Comparison of ENCODE assay signal across 24 cellular contexts in the genomic region with DNA sequence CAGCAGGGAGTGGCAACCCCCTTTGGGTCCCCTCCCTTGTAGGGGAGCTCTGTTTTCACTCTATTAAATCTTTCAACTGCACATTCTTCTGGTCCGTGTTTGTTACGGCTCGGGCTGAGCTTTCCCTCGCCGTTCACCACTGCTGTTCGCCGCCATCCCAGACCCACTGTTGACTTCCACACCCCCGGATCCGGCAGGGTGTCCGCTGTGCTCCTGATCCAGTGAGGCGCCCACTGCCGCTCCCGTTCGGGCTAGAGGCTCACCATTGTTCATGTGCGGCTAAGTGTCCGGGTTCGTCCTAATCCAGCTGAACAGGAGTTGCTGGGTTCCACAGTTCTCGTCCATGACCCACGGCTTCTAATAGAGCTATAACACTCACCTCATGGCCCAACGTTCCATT.
DNase-seq lines count a peak whose midpoint lies in the region; ATAC-seq and TF ChIP-seq lines count a peak whose summit lies in the region.
"Had no signal": no experiment of that assay in that cellular context is flagged by ENCODE, and none has a peak within 500 bp of the region (broad histone marks: within the 10 kb centered on the region; RNA-seq: fewer than 3 reads in every experiment).

No MANE protein-coding gene starts in this region.

- peak; percentile 2 for DNase-seq in activated gamma-delta T cell (lab: John Stamatoyannopoulos, UW)
- DNase-seq in activated gamma-delta T cell treated with Interleukin-2 at 50 U/mL for 16 hours = no peak
- peak; percentile 17 for DNase-seq in testis
- DNase-seq in AML-193 (lab: John Stamatoyannopoulos, UW) = no peak
- DNase-seq: BE2C; C1 segment of cervical spinal cord; CD4-positive, CD25-positive, alpha-beta regulatory T cell; CD8-positive, alpha-beta memory T cell; COR-L47; DMS 273 treated with DMSO at 0.1 percent for 48 hours; DMS153; DMS53; DMS79; DND-41; EL; GDM1 had no signal

- no peak for TF ChIP-seq RAD21 in Ishikawa (IDR thresholded peaks at IDR 0.05; ENCODE audit: low read depth)
- no peak for TF ChIP-seq RAD21 in neural cell (conservative IDR thresholded peaks at IDR 0.05)

- no peak for TF ChIP-seq POLR2A in testis (IDR thresholded peaks at IDR 0.05)

- intact Hi-C loops in testis (cut with DNase I; ENCODE audit: low total_unique reads) = no loop called here

- H4K20me1 ChIP-seq in neural cell (ENCODE audit: insufficient read depth) = no peaks in the 10 kb centered on the region
- H4K20me1 ChIP-seq: BLaER1 had no signal

- H3K27ac ChIP-seq in neural cell (ENCODE audit: low read length) (peak overlapping the region; percentile 64), testis (no peak overlapping the region)
- H3K27ac ChIP-seq: 22Rv1, A549, BLaER1 had no signal

- H3K9me2 ChIP-seq in neural cell (ENCODE audit: insufficient read depth, low read length) = no peaks in the 10 kb centered on the region

- no peak for ATAC-seq in HG02571 (IDR thresholded peaks at IDR 0.05; ENCODE audit: unreplicated experiment)
- ATAC-seq in GM18858 (IDR thresholded peaks at IDR 0.05; ENCODE audit: unreplicated experiment) = no peak
- ATAC-seq: A549, GM12878 had no signal

- H3K4me1 ChIP-seq in testis = no peaks in the 10 kb centered on the region
- H3K4me1 ChIP-seq: A549, BE2C, BLaER1 had no signal

- H3F3A ChIP-seq in neural cell (ENCODE audit: insufficient read depth, low read length, poor library complexity, severe bottlenecking) = no peaks in the 10 kb centered on the region

- H3K9me3 ChIP-seq in neural cell (ENCODE audit: low read length) (no peaks in the 10 kb centered on the region), testis (no peaks in the 10 kb centered on the region)

- H3K4me3 ChIP-seq in neural cell (ENCODE audit: low read length) = no peak overlapping the region
- peak overlapping the region in 1 of 2 donors; percentile 21 for H3K4me3 ChIP-seq in testis
- H3K4me3 ChIP-seq: A549, BLaER1, GM12878 had no signal

- no peak overlapping the region for H2AFZ ChIP-seq in neural cell (ENCODE audit: low read depth, low read length)

- no peak overlapping the region for H3K4me2 ChIP-seq in neural cell (ENCODE audit: low read length)
- H3K4me2 ChIP-seq: A549, BLaER1 had no signal

- WGBS in testis, 2 donors = 57 to 75% methylated on average over 17 to 20 of the region's 20 CpGs

- no peak for TF ChIP-seq CTCF in neural cell (IDR thresholded peaks at IDR 0.05; ENCODE audit: poor library complexity, severe bottlenecking)
- no peak for TF ChIP-seq CTCF in testis (IDR thresholded peaks at IDR 0.05)

- no peaks in the 10 kb centered on the region for H3K27me3 ChIP-seq in neural cell (ENCODE audit: insufficient read depth, low read depth, low read length)
- no peaks in the 10 kb centered on the region for H3K27me3 ChIP-seq in testis
- H3K27me3 ChIP-seq: BLaER1 had no signal

- H3K36me3 ChIP-seq in neural cell (ENCODE audit: insufficient read depth, low read length) (no peaks in the 10 kb centered on the region), testis (ENCODE audit: low read depth, missing control alignments) (no peaks in the 10 kb centered on the region)
- H3K36me3 ChIP-seq: BE2C, BLaER1 had no signal

- no peaks in the 10 kb centered on the region for H3K79me2 ChIP-seq in neural cell (replicated peaks; ENCODE audit: insufficient read depth, low read length)

- TF ChIP-seq EP300 in Ishikawa (IDR thresholded peaks at IDR 0.05; ENCODE audit: borderline replicate concordance) = no peak
- TF ChIP-seq EP300 in neural cell (conservative IDR thresholded peaks at IDR 0.05; ENCODE audit: poor library complexity, severe bottlenecking) = no peak

- no peak overlapping the region for H3K9ac ChIP-seq in neural cell (ENCODE audit: low read length)
- H3K9ac ChIP-seq: BLaER1 had no signal

TF ChIP-seq in Ishikawa, 13 proteins besides CTCF, POLR2A, EP300 and RAD21:
- TF ChIP-seq CEBPB (IDR thresholded peaks at IDR 0.05) (no peak), TEAD4 (IDR thresholded peaks at IDR 0.05) (peak; percentile 30; the same call in 1 of the 2 replicates)

TF ChIP-seq in neural cell, 6 proteins besides CTCF, POLR2A, EP300 and RAD21:
- TF ChIP-seq MXI1 (conservative IDR thresholded peaks at IDR 0.05; ENCODE audit: poor library complexity, severe bottlenecking) (no peak), POLR2AphosphoS5 (IDR thresholded peaks at IDR 0.05) (no peak), EZH2 (IDR thresholded peaks at IDR 0.05; ENCODE audit: borderline replicate concordance, insufficient read depth, low read length, poor library complexity, severe bottlenecking) (no peak), TAF1 (IDR thresholded peaks at IDR 0.05; ENCODE audit: low read depth) (no peak), SMC3 (conservative IDR thresholded peaks at IDR 0.05; ENCODE audit: poor library complexity) (no peak)
- TF ChIP-seq, protein P1, sequence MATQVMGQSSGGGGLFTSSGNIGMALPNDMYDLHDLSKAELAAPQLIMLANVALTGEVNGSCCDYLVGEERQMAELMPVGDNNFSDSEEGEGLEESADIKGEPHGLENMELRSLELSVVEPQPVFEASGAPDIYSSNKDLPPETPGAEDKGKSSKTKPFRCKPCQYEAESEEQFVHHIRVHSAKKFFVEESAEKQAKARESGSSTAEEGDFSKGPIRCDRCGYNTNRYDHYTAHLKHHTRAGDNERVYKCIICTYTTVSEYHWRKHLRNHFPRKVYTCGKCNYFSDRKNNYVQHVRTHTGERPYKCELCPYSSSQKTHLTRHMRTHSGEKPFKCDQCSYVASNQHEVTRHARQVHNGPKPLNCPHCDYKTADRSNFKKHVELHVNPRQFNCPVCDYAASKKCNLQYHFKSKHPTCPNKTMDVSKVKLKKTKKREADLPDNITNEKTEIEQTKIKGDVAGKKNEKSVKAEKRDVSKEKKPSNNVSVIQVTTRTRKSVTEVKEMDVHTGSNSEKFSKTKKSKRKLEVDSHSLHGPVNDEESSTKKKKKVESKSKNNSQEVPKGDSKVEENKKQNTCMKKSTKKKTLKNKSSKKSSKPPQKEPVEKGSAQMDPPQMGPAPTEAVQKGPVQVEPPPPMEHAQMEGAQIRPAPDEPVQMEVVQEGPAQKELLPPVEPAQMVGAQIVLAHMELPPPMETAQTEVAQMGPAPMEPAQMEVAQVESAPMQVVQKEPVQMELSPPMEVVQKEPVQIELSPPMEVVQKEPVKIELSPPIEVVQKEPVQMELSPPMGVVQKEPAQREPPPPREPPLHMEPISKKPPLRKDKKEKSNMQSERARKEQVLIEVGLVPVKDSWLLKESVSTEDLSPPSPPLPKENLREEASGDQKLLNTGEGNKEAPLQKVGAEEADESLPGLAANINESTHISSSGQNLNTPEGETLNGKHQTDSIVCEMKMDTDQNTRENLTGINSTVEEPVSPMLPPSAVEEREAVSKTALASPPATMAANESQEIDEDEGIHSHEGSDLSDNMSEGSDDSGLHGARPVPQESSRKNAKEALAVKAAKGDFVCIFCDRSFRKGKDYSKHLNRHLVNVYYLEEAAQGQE (IDR thresholded peaks at IDR 0.05; ENCODE audit: borderline replicate concordance) = no peak
TF ChIP-seq in neural cell: peak in this region for 0.

Comparison
In these comparisons a context has a peak if more than half of its experiments do, and no peak if none do; other contexts are left out.
1. DNase-seq: peak in activated gamma-delta T cell (single experiment) and testis (single experiment); none in activated gamma-delta T cell treated with Interleukin-2 at 50 U/mL for 16 hours (single experiment) and AML-193 (0 of 2).